8 cellular contexts compared by ENCODE assay signal in the genomic region with DNA sequence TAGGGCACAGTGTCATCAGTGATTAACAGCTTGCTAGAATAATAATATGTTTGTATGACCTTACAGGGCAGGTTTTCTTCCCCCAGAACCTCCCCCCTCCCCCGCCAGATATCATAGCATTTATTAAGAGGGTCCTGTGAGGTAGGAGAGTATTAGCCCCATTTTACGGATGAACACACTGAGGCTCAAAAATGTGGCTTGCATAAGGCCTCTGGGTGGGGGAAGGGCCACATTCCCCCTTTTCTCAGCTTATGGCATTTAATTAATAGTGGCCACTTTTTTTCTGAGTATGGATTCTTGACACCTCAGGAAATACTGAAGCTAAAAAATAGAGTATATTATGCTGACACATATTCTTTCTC. TPM values are rescaled to one million over a fixed set of nuclear protein-coding genes. Genes with fewer than 3 reads are reported as not detected.
DNase-seq lines count a peak whose midpoint lies in the region; ATAC-seq, FAIRE-seq and TF ChIP-seq lines count a peak whose summit lies in the region.

No MANE protein-coding gene starts in this region.

- intact Hi-C loops in CD8-positive, alpha-beta T cell (cut with DNase I, micrococcal nuclease), result loop anchor here (10.0 kb wide), 2 partner anchors 367 to 1833 kb away; partner anchors contain the start of gene SKA1 (in 1 of the 2)
- intact Hi-C loops in esophagus squamous epithelium (cut with DNase I), result no loop called here

- no peak for TF ChIP-seq CTCF in CD8-positive, alpha-beta T cell (IDR thresholded peaks at IDR 0.05)
- TF ChIP-seq CTCF in esophagus squamous epithelium (IDR thresholded peaks at IDR 0.05) (no peak), osteocyte (IDR thresholded peaks at IDR 0.05) (no peak)

- no peaks in the 10 kb centered on the region for H3K27me3 ChIP-seq in CD8-positive, alpha-beta T cell (ENCODE audit: insufficient read depth, low read length)
- H3K27me3 ChIP-seq in SJSA1 (replicated peaks) (no peaks in the 10 kb centered on the region), esophagus squamous epithelium (no peaks in the 10 kb centered on the region)

- no peaks in the 10 kb centered on the region for H3K36me3 Mint-ChIP-seq in CD8-positive, alpha-beta T cell
- H3K36me3 Mint-ChIP-seq in osteocyte (ENCODE audit: unreplicated experiment), result peaks cover 7% of the 10 kb centered on the region

- 69 to 73% methylated on average over 2 of the region's 2 CpGs for WGBS in esophagus squamous epithelium, 2 donors

- no peak overlapping the region for H3K27ac ChIP-seq in CD8-positive, alpha-beta T cell (ENCODE audit: low read depth, low read length)
- H3K27ac ChIP-seq in SJSA1 (peak overlapping the region; percentile 74), esophagus squamous epithelium (peak overlapping the region; percentile 88 to 96 (median 95))

- no peak for FAIRE-seq in RCC 7860 (lab: Jason Lieb, UNC)

- H3K27ac Mint-ChIP-seq in CD8-positive, alpha-beta T cell, result no peak overlapping the region
- H3K27ac Mint-ChIP-seq in osteocyte (ENCODE audit: unreplicated experiment), result peak overlapping the region; percentile 90

- peak overlapping the region; percentile 72 for H3K4me3 Mint-ChIP-seq in CD8-positive, alpha-beta T cell
- peak overlapping the region; percentile 92 for H3K4me3 Mint-ChIP-seq in osteocyte (ENCODE audit: unreplicated experiment)

- TF ChIP-seq POLR2A in esophagus squamous epithelium (IDR thresholded peaks at IDR 0.05), result no peak

- no peak overlapping the region for H3K4me3 ChIP-seq in CD8-positive, alpha-beta T cell (ENCODE audit: low read depth, low read length)
- H3K4me3 ChIP-seq in SJSA1, result peak overlapping the region; percentile 79
- peak overlapping the region in 3 of 4 donors; percentile 71 to 87 (median 85) for H3K4me3 ChIP-seq in esophagus squamous epithelium

- H3K27me3 Mint-ChIP-seq in CD8-positive, alpha-beta T cell (ENCODE audit: low read depth), result peaks cover 16% of the 10 kb centered on the region
- H3K27me3 Mint-ChIP-seq in osteocyte (ENCODE audit: unreplicated experiment), result no peaks in the 10 kb centered on the region

- CTCF ChIA-PET in CD8-positive, alpha-beta T cell (lab: Charles Lee), result no interaction called here

- no peaks in the 10 kb centered on the region for H3K9me3 Mint-ChIP-seq in CD8-positive, alpha-beta T cell
- H3K9me3 Mint-ChIP-seq in osteocyte (ENCODE audit: unreplicated experiment), result no peaks in the 10 kb centered on the region

- POLR2A ChIA-PET in CD8-positive, alpha-beta T cell (lab: Charles Lee), result no interaction called here

- no peak for ATAC-seq in CD8-positive, alpha-beta T cell

- H3K4me1 ChIP-seq in CD8-positive, alpha-beta T cell (ENCODE audit: insufficient read depth, low read length), result peaks cover 6% of the 10 kb centered on the region
- peaks cover 69% of the 10 kb centered on the region for H3K4me1 ChIP-seq in SJSA1 (replicated peaks)
- peaks cover 18 to 79% (median 26%) of the 10 kb centered on the region in 3 donors for H3K4me1 ChIP-seq in esophagus squamous epithelium

- no peak for DNase-seq in CD8-positive, alpha-beta T cell
- DNase-seq in SJSA1 (ENCODE audit: low read depth in 1 of 2, low spot score in 2 of 2) (no peak), esophagus squamous epithelium (lab: John Stamatoyannopoulos, UW) (no peak), osteocyte (ENCODE audit: extremely low spot score, unreplicated experiment) (no peak), NCI-H524 treated with DMSO at 0.1 percent for 48 hours (lab: John Stamatoyannopoulos, UW) (no peak), RCC 7860 (ENCODE audit: low spot score) (no peak), NCI-H2107 treated with DMSO at 0.1 percent for 48 hours (lab: John Stamatoyannopoulos, UW; ENCODE audit: unreplicated experiment) (no peak)
- no peak for DNase-seq in effector CD8-positive, alpha-beta T cell (lab: John Stamatoyannopoulos, UW)

- H3K9me3 ChIP-seq in CD8-positive, alpha-beta T cell (ENCODE audit: low read length), result no peaks in the 10 kb centered on the region
- 0 out of 2 replicates have a peak, but pooled peaks cover 2% of the 10 kb centered on the region for H3K9me3 ChIP-seq in SJSA1 (replicated peaks)
- H3K9me3 ChIP-seq in esophagus squamous epithelium, result no peaks in the 10 kb centered on the region

- H3K4me1 Mint-ChIP-seq in CD8-positive, alpha-beta T cell (ENCODE audit: low read depth), result peaks cover 10% of the 10 kb centered on the region
- peaks cover 59% of the 10 kb centered on the region for H3K4me1 Mint-ChIP-seq in osteocyte (ENCODE audit: unreplicated experiment)

- H3K36me3 ChIP-seq in CD8-positive, alpha-beta T cell (ENCODE audit: insufficient read depth, low read length), result no peaks in the 10 kb centered on the region
- H3K36me3 ChIP-seq in SJSA1 (peaks cover 52% of the 10 kb centered on the region), esophagus squamous epithelium (no peaks in the 10 kb centered on the region)

RNA-seq across cellular contexts. Expression of gene CTIF, which starts 2.9 kb away (rescaled TPM):
- 1 to 10 TPM; 2.0 to 3.0 TPM for total RNA-seq in CD8-positive, alpha-beta T cell
- total RNA-seq in SJSA1 (2014; rRNA removed; shearing (Covaris generic)), result 48.2 and 91.5 TPM in 2 replicates
- total RNA-seq in esophagus squamous epithelium (10 to 100 TPM in 2 of 4 donors, 1 to 10 TPM in 2; 4.7 to 24.2 (median 10.2) TPM), osteocyte (169 and 172 TPM in 2 replicates)
